14 cellular contexts compared by ENCODE assay signal in genomic region chr1:162206749-162207635, GRCh38.
DNase-seq lines count a peak whose midpoint lies in the region; ATAC-seq, FAIRE-seq and TF ChIP-seq lines count a peak whose summit lies in the region.
"Had no signal": no experiment of that assay in that cellular context is flagged by ENCODE, and none has a peak within 500 bp of the region (broad histone marks: within the 10 kb centered on the region; RNA-seq: fewer than 3 reads in every experiment).

No MANE protein-coding gene starts in this region.

- TF ChIP-seq CTCF in PC-3 (conservative IDR thresholded peaks at IDR 0.05; ENCODE audit: low read depth, low read length) (no peak), kidney (IDR thresholded peaks at IDR 0.05; ENCODE audit: borderline replicate concordance, extremely low read depth, insufficient read depth) (no peak), upper lobe of left lung (IDR thresholded peaks at IDR 0.05) (peak in 2 of 6 experiments; percentile 10 to 27)

- H3K27ac ChIP-seq in PC-3 (ENCODE audit: low read length), result peak overlapping the region; percentile 24
- H3K27ac ChIP-seq in kidney (ENCODE audit: low read depth in 2 of 2, low read length in 2 of 2), result no peak overlapping the region
- H3K27ac ChIP-seq in upper lobe of left lung, result no peak overlapping the region
- H3K27ac ChIP-seq in GM23248, result no peak overlapping the region
- H3K27ac ChIP-seq: A549 had no signal

- H3K27me3 ChIP-seq in PC-3 (ENCODE audit: low read length) (no peaks in the 10 kb centered on the region), upper lobe of left lung (no peaks in the 10 kb centered on the region), GM23248 (replicated peaks; ENCODE audit: insufficient read depth) (peaks cover under 1% of the 10 kb centered on the region; the same call in 1 of the 2 replicates)

- CTCF ChIA-PET in PC-3 (lab: Charles Lee), result interaction anchor here (1.2 kb wide), 1 partner anchor 151 kb away, joined by 3 read pairs; no protein-coding TSS in a partner anchor

- H3K4me3 ChIP-seq in PC-3 (ENCODE audit: low read length), result no peak overlapping the region
- no peak overlapping the region for H3K4me3 ChIP-seq in kidney (ENCODE audit: low read length in 2 of 2)
- H3K4me3 ChIP-seq in upper lobe of left lung, result no peak overlapping the region
- H3K4me3 ChIP-seq in GM23248, result no peak overlapping the region
- H3K4me3 ChIP-seq: A549 had no signal

- POLR2A ChIA-PET in PC-3 (lab: Charles Lee; ENCODE audit: unreplicated experiment), result interaction anchor here (0.7 kb wide), 1 partner anchor 29 kb away, joined by 4 read pairs; no protein-coding TSS in a partner anchor

- H4K20me1 ChIP-seq in PC-3 (ENCODE audit: low read length) (no peaks in the 10 kb centered on the region), GM23248 (ENCODE audit: insufficient read depth) (no peaks in the 10 kb centered on the region)

- H2AFZ ChIP-seq in PC-3 (ENCODE audit: low read length) (peak overlapping the region; percentile 1; the same call in 1 of the 2 replicates), GM23248 (no peak overlapping the region)

- H3F3A ChIP-seq in PC-3 (ENCODE audit: low read length, unreplicated experiment), result no peaks in the 10 kb centered on the region
- no peaks in the 10 kb centered on the region for H3F3A ChIP-seq in GM23248 (ENCODE audit: insufficient read depth)

- no peak overlapping the region for H3K9ac ChIP-seq in PC-3 (ENCODE audit: low read length)
- no peak overlapping the region for H3K9ac ChIP-seq in kidney (ENCODE audit: low read length in 2 of 2)
- H3K9ac ChIP-seq in GM23248, result no peak overlapping the region

- H3K79me2 ChIP-seq in PC-3 (ENCODE audit: low read length) (no peaks in the 10 kb centered on the region), GM23248 (ENCODE audit: insufficient read depth) (no peaks in the 10 kb centered on the region)

- TF ChIP-seq EP300 in upper lobe of left lung (IDR thresholded peaks at IDR 0.05), result no peak

- H3K9me3 ChIP-seq in PC-3 (ENCODE audit: low read length) (no peaks in the 10 kb centered on the region), kidney (ENCODE audit: control insufficient read depth in 1 of 2, low read length in 2 of 2) (no peaks in the 10 kb centered on the region), upper lobe of left lung (no peaks in the 10 kb centered on the region), GM23248 (ENCODE audit: low read depth) (no peaks in the 10 kb centered on the region)
- H3K9me3 ChIP-seq: A549 had no signal

- no TSS peak for BruUV-seq in PC-3 (replicated peaks; lab: Mats Ljungman, UMichigan)

- ATAC-seq in PC-3, result peak; percentile 88
- ATAC-seq in upper lobe of left lung (ENCODE audit: low FRiP score in 2 of 2), result peak; percentile 56 to 87
- ATAC-seq: A549 had no signal

- FAIRE-seq in kidney (lab: Jason Lieb, UNC), result no peak
- FAIRE-seq: A549, endothelial cell of umbilical vein had no signal

- H3K4me1 ChIP-seq in PC-3 (ENCODE audit: insufficient read depth, low read length) (peaks cover 20% of the 10 kb centered on the region), kidney (ENCODE audit: control insufficient read depth in 1 of 2, insufficient read depth in 1 of 2, low read depth in 1 of 2, low read length in 2 of 2) (peaks cover 5 to 6% of the 10 kb centered on the region in 2 donors), upper lobe of left lung (peaks cover 0 to 11% (median 9%) of the 10 kb centered on the region in 4 donors), GM23248 (ENCODE audit: insufficient read depth) (no peaks in the 10 kb centered on the region)
- H3K4me1 ChIP-seq: A549 had no signal

- no peaks in the 10 kb centered on the region for H3K9me2 ChIP-seq in PC-3 (replicated peaks; ENCODE audit: low read length)
- no peaks in the 10 kb centered on the region for H3K9me2 ChIP-seq in GM23248 (ENCODE audit: insufficient read depth)

- WGBS in upper lobe of left lung, 2 donors, result 48 to 49% methylated on average over 12 of the region's 12 CpGs
- WGBS in GM23248 (ENCODE audit: low coverage in 1 of 2, low lambda C conversion rate in 2 of 2, missing lambda C conversion rate in 2 of 2), 2 experiments, result 59% methylated on average over 12 of the region's 12 CpGs

- in situ Hi-C loops in GM23248 (cut with MboI), result no loop called here

- TF ChIP-seq POLR2A in upper lobe of left lung (IDR thresholded peaks at IDR 0.05), result no peak

- intact Hi-C loops in PC-3 (cut with micrococcal nuclease) (no loop called here), kidney (cut with DNase I) (no loop called here)

- H3K4me2 ChIP-seq in PC-3 (ENCODE audit: low read length), result peak overlapping the region; percentile 39
- no peak overlapping the region for H3K4me2 ChIP-seq in GM23248 (ENCODE audit: unreplicated experiment)
- H3K4me2 ChIP-seq: A549 had no signal

- DNase-seq in SKM-1 treated with dmso at 0.1 percent for 144 hours (lab: John Stamatoyannopoulos, UW; ENCODE audit: unreplicated experiment) (peak; percentile 30), SKM-1 (lab: John Stamatoyannopoulos, UW; ENCODE audit: unreplicated experiment) (no peak), PC-3 (peak; percentile 83), kidney (peak; percentile 76), upper lobe of left lung (peak in 1 of 2 donors; percentile 91), GM23248 (no peak), DMS114 treated with DMSO at 0.1 percent for 48 hours (lab: John Stamatoyannopoulos, UW; ENCODE audit: unreplicated experiment) (no peak)
- no peak for DNase-seq in activated CD4-positive, alpha-beta T cell treated with anti-CD3 and anti-CD28 coated beads, Interleukin-2, amount 50 U/mL, for 1 hour
- DNase-seq: activated CD4-positive, CD25-positive, alpha-beta regulatory T cell; activated naive CD4-positive, alpha-beta T cell treated with anti-CD3 and anti-CD28 coated beads, Interleukin-2, amount 50 U/mL, for 16 hours; NCI-H524 treated with DMSO at 0.1 percent for 48 hours; stimulated activated CD4-positive, alpha-beta T cell treated with anti-CD3 and anti-CD28 coated beads, Interleukin-1b, Interleukin-23, amount 100 ng/mL, for 48 hours had no signal

- H3K36me3 ChIP-seq in PC-3 (ENCODE audit: low read depth, low read length), result no peaks in the 10 kb centered on the region
- no peaks in the 10 kb centered on the region for H3K36me3 ChIP-seq in kidney (ENCODE audit: control insufficient read depth in 1 of 2, insufficient read depth in 2 of 2, low read length in 2 of 2)
- H3K36me3 ChIP-seq in upper lobe of left lung, result no peaks in the 10 kb centered on the region
- no peaks in the 10 kb centered on the region for H3K36me3 ChIP-seq in GM23248 (ENCODE audit: low read depth)

Comparison
In these comparisons a context has a peak if more than half of its experiments do, and no peak if none do; other contexts are left out.
1. DNase-seq: peak in SKM-1 treated with dmso at 0.1 percent for 144 hours (single experiment), PC-3 (single experiment) and kidney (single experiment); none in SKM-1 (single experiment), activated CD4-positive, alpha-beta T cell treated with anti-CD3 and anti-CD28 coated beads, Interleukin-2, amount 50 U/mL, for 1 hour (single experiment), GM23248 (single experiment) and DMS114 treated with DMSO at 0.1 percent for 48 hours (single experiment).